In genomic region chr11:34890089-34890488, GRCh38 we compare ENCODE assay signal across 8 cellular contexts. TPM values are rescaled to one million over a fixed set of nuclear protein-coding genes. Genes with fewer than 3 reads are reported as not detected.
A peak's percentile ranks its signal among the peaks of the same experiment; 100 is the strongest.
DNase-seq lines count a peak whose midpoint lies in the region; ATAC-seq and TF ChIP-seq lines count a peak whose summit lies in the region.

No MANE protein-coding gene starts in this region.

- TF ChIP-seq CTCF in AG09319 (IDR thresholded peaks at IDR 0.05; ENCODE audit: low read depth, low read length) (peak; percentile 27), LNCaP clone FGC (IDR thresholded peaks at IDR 0.05; ENCODE audit: control insufficient read depth, extremely low read depth, insufficient read depth) (peak; percentile 39), body of pancreas (IDR thresholded peaks at IDR 0.05) (peak in 4 of 7 experiments; percentile 13 to 31 (median 22)), liver (IDR thresholded peaks at IDR 0.05; ENCODE audit: low read depth, low read length, missing input control) (peak; percentile 25)

- H3K27me3 ChIP-seq in body of pancreas (no peaks in the 10 kb centered on the region), liver (ENCODE audit: control insufficient read depth in 4 of 4, insufficient read depth in 4 of 4, low read length in 3 of 4) (no peaks in the 10 kb centered on the region)

- H3K9ac ChIP-seq in liver (ENCODE audit: low read depth in 1 of 2, low read length in 2 of 2): no peak overlapping the region

- intact Hi-C loops in body of pancreas (cut with DNase I): no loop called here

- DNase-seq in AG09319 (ENCODE audit: extremely low read depth, low read depth) (no peak), LNCaP clone FGC (ENCODE audit: low read depth) (no peak), body of pancreas (no peak), kidney tubule cell (ENCODE audit: low spot score) (no peak), NCI-H524 (lab: John Stamatoyannopoulos, UW) (no peak)

- ATAC-seq in body of pancreas (no peak), HG03520 (IDR thresholded peaks at IDR 0.05; ENCODE audit: unreplicated experiment) (no peak), HG02840 (IDR thresholded peaks at IDR 0.05; ENCODE audit: low FRiP score, unreplicated experiment) (no peak)

- H3K36me3 ChIP-seq in body of pancreas (replicated peaks in 1 of 2; ENCODE audit: insufficient read depth in 1 of 2, low read depth in 2 of 2) (no peaks in the 10 kb centered on the region), liver (ENCODE audit: control insufficient read depth in 4 of 4, insufficient read depth in 3 of 4, low read depth in 1 of 4, low read length in 3 of 4) (no peaks in the 10 kb centered on the region)

- H3K27ac ChIP-seq in body of pancreas (no peak overlapping the region), liver (ENCODE audit: low read depth in 1 of 2, low read length in 2 of 2) (no peak overlapping the region)

- H3K9me3 ChIP-seq in body of pancreas (no peaks in the 10 kb centered on the region), liver (ENCODE audit: control insufficient read depth in 4 of 4, low read length in 3 of 4) (no peaks in the 10 kb centered on the region)

- H3K4me3 ChIP-seq in LNCaP clone FGC (ENCODE audit: low read depth, low read length) (no peak overlapping the region), body of pancreas (no peak overlapping the region), liver (ENCODE audit: low read depth in 1 of 3, low read length in 3 of 3) (no peak overlapping the region)

- TF ChIP-seq RAD21 in liver (IDR thresholded peaks at IDR 0.05): peak; percentile 53 to 62

- H3K4me1 ChIP-seq in body of pancreas (peaks cover 7% of the 10 kb centered on the region), liver (ENCODE audit: control insufficient read depth in 4 of 4, insufficient read depth in 4 of 4, low read length in 3 of 4) (peaks cover 0 to 13% (median 7%) of the 10 kb centered on the region in 4 donors)

- TF ChIP-seq POLR2A in body of pancreas (IDR thresholded peaks at IDR 0.05): no peak

- 4 to 36% methylated on average over 2 of the region's 2 CpGs for WGBS in body of pancreas, 2 donors
- 33% methylated on average over 2 of the region's 2 CpGs for WGBS in liver

TF ChIP-seq in liver, 16 proteins besides CTCF, POLR2A, EP300 and RAD21:
- TF ChIP-seq REST (IDR thresholded peaks at IDR 0.05) (no peak), NR2F2 (IDR thresholded peaks at IDR 0.05) (no peak), YY1 (IDR thresholded peaks at IDR 0.05) (no peak), HNF4A (conservative IDR thresholded peaks at IDR 0.05) (no peak), RXRA (IDR thresholded peaks at IDR 0.05) (no peak), JUND (IDR thresholded peaks at IDR 0.05) (no peak), ATF3 (IDR thresholded peaks at IDR 0.05) (no peak), HNF4G (IDR thresholded peaks at IDR 0.05) (no peak), SP1 (IDR thresholded peaks at IDR 0.05) (no peak), EGR1 (IDR thresholded peaks at IDR 0.05; ENCODE audit: low read depth in 2 of 2) (no peak)

RNA-seq across cellular contexts. Expression of gene APIP, which starts 26.1 kb away (rescaled TPM):
- 10 to 100 TPM in 1 of 2 donors, 1 to 10 TPM in 1; 8.9 to 36.8 TPM for total RNA-seq in body of pancreas
- 10 to 100 TPM; 13.4 to 16.9 TPM for total RNA-seq in liver
- polyA plus RNA-seq in liver: 10 to 100 TPM; 16.1 to 26.3 TPM

RNA-seq across cellular contexts. Expression of gene PDHX, which starts 26.3 kb away (rescaled TPM):
- 10 to 100 TPM; 10.4 to 51.4 TPM for total RNA-seq in body of pancreas
- total RNA-seq in liver: 10 to 100 TPM; 14.9 to 35.2 TPM
- polyA plus RNA-seq in liver: 10 to 100 TPM; 22.6 to 25.5 TPM
